ENCODE assay signal across 11 cellular contexts in the genomic region with DNA sequence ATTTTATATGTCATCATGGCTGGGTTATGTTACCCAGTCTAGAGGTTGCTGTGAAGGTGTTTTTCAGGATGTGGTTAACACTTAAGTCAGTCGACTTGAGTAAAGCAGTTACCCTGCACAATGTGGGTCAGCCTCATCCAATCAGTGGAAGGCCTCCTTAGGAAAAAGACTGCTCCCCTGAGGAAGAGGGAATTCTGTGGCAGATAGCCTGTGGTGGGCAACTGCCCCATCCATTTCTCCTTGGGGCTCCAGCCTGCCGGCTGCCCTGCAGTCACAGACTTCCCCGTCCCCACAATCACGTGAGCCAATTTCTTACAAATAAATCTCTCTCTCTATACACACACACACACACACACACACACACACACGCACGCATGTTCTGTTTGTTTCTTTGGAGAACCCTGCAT. TPM values are rescaled to one million over a fixed set of nuclear protein-coding genes. Genes with fewer than 3 reads are reported as not detected.
DNase-seq lines count a peak whose midpoint lies in the region; ATAC-seq and TF ChIP-seq lines count a peak whose summit lies in the region.
"Had no signal": no experiment of that assay in that cellular context is flagged by ENCODE, and none has a peak within 500 bp of the region (broad histone marks: within the 10 kb centered on the region; RNA-seq: fewer than 3 reads in every experiment).

No MANE protein-coding gene starts in this region.

- ATAC-seq in GM18502 (IDR thresholded peaks at IDR 0.05; ENCODE audit: poor library complexity, unreplicated experiment) (peak; percentile 43), HG03342 (IDR thresholded peaks at IDR 0.05; ENCODE audit: unreplicated experiment) (peak; percentile 38)

- H3K27ac Mint-ChIP-seq in glutamatergic neuron (ENCODE audit: unreplicated experiment) = peak overlapping the region; percentile 80

- peaks cover 9% of the 10 kb centered on the region for H3K27me3 Mint-ChIP-seq in glutamatergic neuron (ENCODE audit: unreplicated experiment)

- peaks cover 23% of the 10 kb centered on the region for H3K4me1 Mint-ChIP-seq in glutamatergic neuron (ENCODE audit: low read depth, unreplicated experiment)
- H3K4me1 Mint-ChIP-seq: neural progenitor cell had no signal

- H3K9me3 Mint-ChIP-seq in glutamatergic neuron (ENCODE audit: unreplicated experiment) = peaks cover 14% of the 10 kb centered on the region

- peak; percentile 45 to 47 for DNase-seq in activated CD4-positive, alpha-beta T cell treated with anti-CD3 and anti-CD28 coated beads, Interleukin-2, amount 50 U/mL, for 4 hours
- DNase-seq in glutamatergic neuron (peak; percentile 45), iPS-NIHi11 (ENCODE audit: low spot score) (no peak), HuH-7.5 (ENCODE audit: low spot score) (no peak), DMS114 treated with DMSO at 0.1 percent for 48 hours (lab: John Stamatoyannopoulos, UW; ENCODE audit: unreplicated experiment) (no peak), hippocampal formation (lab: John Stamatoyannopoulos, UW) (no peak)
- DNase-seq: RPMI8226 had no signal

- no peak overlapping the region for H3K4me3 Mint-ChIP-seq in glutamatergic neuron (ENCODE audit: unreplicated experiment)
- H3K4me3 Mint-ChIP-seq: CD14-positive monocyte had no signal

- peaks cover 20% of the 10 kb centered on the region for H3K36me3 Mint-ChIP-seq in glutamatergic neuron (ENCODE audit: unreplicated experiment)

- TF ChIP-seq CTCF in glutamatergic neuron (IDR thresholded peaks at IDR 0.05; ENCODE audit: partially characterized antibody, unreplicated experiment) = no peak

RNA-seq across cellular contexts. Expression of a gene that starts 34.5 kb away (rescaled TPM):
- 17.0 TPM for total RNA-seq in glutamatergic neuron (ENCODE audit: unreplicated experiment)

Comparison
In these comparisons a context has a peak if more than half of its experiments do, and no peak if none do; other contexts are left out.
1. DNase-seq: peak in activated CD4-positive, alpha-beta T cell treated with anti-CD3 and anti-CD28 coated beads, Interleukin-2, amount 50 U/mL, for 4 hours (2 of 2) and glutamatergic neuron (single experiment); none in iPS-NIHi11 (single experiment), HuH-7.5 (single experiment), DMS114 treated with DMSO at 0.1 percent for 48 hours (single experiment) and hippocampal formation (0 of 2).